Comparison of ENCODE assay signal across 30 cellular contexts in genomic region chr15:36256258-36256825, GRCh38.
"Had no signal": no experiment of that assay in that cellular context is flagged by ENCODE, and none has a peak within 500 bp of the region (broad histone marks: within the 10 kb centered on the region; RNA-seq: fewer than 3 reads in every experiment).

No MANE protein-coding gene starts in this region.

- H3K27ac Mint-ChIP-seq: activated CD4-positive, alpha-beta memory T cell treated with anti-CD3 and anti-CD28 coated beads, Interleukin-2, amount 10 ng/mL, durations not matched to agents 7 days and 5 days; activated CD4-positive, alpha-beta T cell treated with anti-CD3 and anti-CD28 coated beads, Interleukin-2, amount 10 ng/mL, durations not matched to agents 7 days and 5 days; activated naive CD4-positive, alpha-beta T cell treated with anti-CD3 and anti-CD28 coated beads, Interleukin-2, amount 50 U/mL, for 24 hours; activated naive CD8-positive, alpha-beta T cell treated with anti-CD3 and anti-CD28 coated beads, Interleukin-2, amount 50 U/mL, for 24 hours; activated T-helper 17 cell treated with anti-CD3 and anti-CD28 coated beads, Interleukin-2, amount 50 U/mL, for 72 hours; natural killer cell treated with Interleukin-12 subunit alpha and Interleukin-12 subunit beta and Interleukin-15 and Interleukin-18, amount 100 ng/mL, for 72 hours; stimulated activated naive B cell treated with anti-CD40 and anti-IgM and Interleukin-4, amounts not matched to agents 10 μg/mL and 1 μg/mL and 100 μg/mL, for 72 hours; T-helper 17 cell; WTC11 had no signal

- DNase-seq: activated CD4-positive, alpha-beta memory T cell treated with anti-CD3 and anti-CD28 coated beads, Interleukin-2, amount 10 ng/mL, durations not matched to agents 7 days and 5 days; activated CD4-positive, alpha-beta T cell treated with anti-CD3 and anti-CD28 coated beads for 1 hour; activated CD4-positive, alpha-beta T cell treated with anti-CD3 and anti-CD28 coated beads, Interleukin-2, amount 10 ng/mL, durations not matched to agents 7 days and 5 days; activated gamma-delta T cell treated with Interleukin-2 at 50 U/mL for 16 hours; activated naive CD8-positive, alpha-beta T cell treated with anti-CD3 and anti-CD28 coated beads, Interleukin-2, amount 50 U/mL, for 24 hours; activated T-cell treated with anti-CD3 and anti-CD28 coated beads, Interleukin-2, amount 50 U/mL, for 4 hours; amygdala; central memory CD4-positive, alpha-beta T cell; esophagus squamous epithelium; foreskin melanocyte; left ventricle myocardium inferior; mesendoderm; mucosa of descending colon; nucleus accumbens; pancreas; psoas muscle; stimulated activated CD4-positive, alpha-beta T cell treated with anti-CD3 and anti-CD28 coated beads, Interleukin-15, amount 100 ng/mL, for 24 hours; stimulated activated CD4-positive, alpha-beta T cell treated with anti-CD3 and anti-CD28 coated beads, Interleukin-2, amount 100 ng/mL, for 24 hours; stimulated activated naive B cell treated with anti-CD40 and anti-IgM and Interleukin-4, amounts not matched to agents 10 μg/mL and 1 μg/mL and 100 μg/mL, for 72 hours; T-helper 17 cell; T1000; tibial artery had no signal

- H3K4me1 Mint-ChIP-seq: activated CD4-positive, alpha-beta memory T cell treated with anti-CD3 and anti-CD28 coated beads, Interleukin-2, amount 10 ng/mL, durations not matched to agents 7 days and 5 days; activated CD4-positive, alpha-beta T cell treated with anti-CD3 and anti-CD28 coated beads, Interleukin-2, amount 10 ng/mL, durations not matched to agents 7 days and 5 days; activated naive CD4-positive, alpha-beta T cell treated with anti-CD3 and anti-CD28 coated beads, Interleukin-2, amount 50 U/mL, for 24 hours; activated naive CD8-positive, alpha-beta T cell treated with anti-CD3 and anti-CD28 coated beads, Interleukin-2, amount 50 U/mL, for 24 hours; activated T-helper 17 cell treated with anti-CD3 and anti-CD28 coated beads, Interleukin-2, amount 50 U/mL, for 72 hours; stimulated activated naive B cell treated with anti-CD40 and anti-IgM and Interleukin-4, amounts not matched to agents 10 μg/mL and 1 μg/mL and 100 μg/mL, for 72 hours; T-helper 17 cell had no signal

- H3K27me3 Mint-ChIP-seq: activated CD4-positive, alpha-beta memory T cell treated with anti-CD3 and anti-CD28 coated beads, Interleukin-2, amount 10 ng/mL, durations not matched to agents 7 days and 5 days; activated CD4-positive, alpha-beta T cell treated with anti-CD3 and anti-CD28 coated beads, Interleukin-2, amount 10 ng/mL, durations not matched to agents 7 days and 5 days; activated naive CD4-positive, alpha-beta T cell treated with anti-CD3 and anti-CD28 coated beads, Interleukin-2, amount 50 U/mL, for 24 hours; activated naive CD8-positive, alpha-beta T cell treated with anti-CD3 and anti-CD28 coated beads, Interleukin-2, amount 50 U/mL, for 24 hours; activated T-helper 17 cell treated with anti-CD3 and anti-CD28 coated beads, Interleukin-2, amount 50 U/mL, for 72 hours; natural killer cell treated with Interleukin-12 subunit alpha and Interleukin-12 subunit beta and Interleukin-15 and Interleukin-18, amount 100 ng/mL, for 72 hours; stimulated activated naive B cell treated with anti-CD40 and anti-IgM and Interleukin-4, amounts not matched to agents 10 μg/mL and 1 μg/mL and 100 μg/mL, for 72 hours; T-helper 17 cell had no signal

- H3K4me3 Mint-ChIP-seq: activated CD4-positive, alpha-beta memory T cell treated with anti-CD3 and anti-CD28 coated beads, Interleukin-2, amount 10 ng/mL, durations not matched to agents 7 days and 5 days; activated CD4-positive, alpha-beta T cell treated with anti-CD3 and anti-CD28 coated beads, Interleukin-2, amount 10 ng/mL, durations not matched to agents 7 days and 5 days; activated naive CD4-positive, alpha-beta T cell treated with anti-CD3 and anti-CD28 coated beads, Interleukin-2, amount 50 U/mL, for 24 hours; activated naive CD8-positive, alpha-beta T cell treated with anti-CD3 and anti-CD28 coated beads, Interleukin-2, amount 50 U/mL, for 24 hours; activated T-cell treated with anti-CD3 and anti-CD28 coated beads, Interleukin-2, amount 50 U/mL, for 4 hours; activated T-helper 17 cell treated with anti-CD3 and anti-CD28 coated beads, Interleukin-2, amount 50 U/mL, for 72 hours; natural killer cell treated with Interleukin-12 subunit alpha and Interleukin-12 subunit beta and Interleukin-15 and Interleukin-18, amount 100 ng/mL, for 72 hours; stimulated activated naive B cell treated with anti-CD40 and anti-IgM and Interleukin-4, amounts not matched to agents 10 μg/mL and 1 μg/mL and 100 μg/mL, for 72 hours; T-helper 17 cell; WTC11 had no signal

- H3K4me3 ChIP-seq: esophagus squamous epithelium, left ventricle myocardium inferior, lung, mucosa of descending colon, pancreas, psoas muscle, smooth muscle cell, suprapubic skin, tibial artery had no signal

- H3K9me3 ChIP-seq: esophagus squamous epithelium, left ventricle myocardium inferior, mucosa of descending colon, pancreas, psoas muscle, suprapubic skin, tibial artery had no signal

- H3K36me3 Mint-ChIP-seq: activated naive CD4-positive, alpha-beta T cell treated with anti-CD3 and anti-CD28 coated beads, Interleukin-2, amount 50 U/mL, for 24 hours; natural killer cell treated with Interleukin-12 subunit alpha and Interleukin-12 subunit beta and Interleukin-15 and Interleukin-18, amount 100 ng/mL, for 72 hours; stimulated activated naive B cell treated with anti-CD40 and anti-IgM and Interleukin-4, amounts not matched to agents 10 μg/mL and 1 μg/mL and 100 μg/mL, for 72 hours; WTC11 had no signal

- H3K27ac ChIP-seq: epithelial cell of prostate, esophagus squamous epithelium, left ventricle myocardium inferior, pancreas, psoas muscle, suprapubic skin, tibial artery had no signal

- H3K27me3 ChIP-seq: esophagus squamous epithelium, pancreas, suprapubic skin, tibial artery had no signal

- H3K4me1 ChIP-seq: esophagus squamous epithelium, pancreas, psoas muscle, suprapubic skin, tibial artery had no signal

- H3K9me3 Mint-ChIP-seq: activated CD4-positive, alpha-beta memory T cell treated with anti-CD3 and anti-CD28 coated beads, Interleukin-2, amount 10 ng/mL, durations not matched to agents 7 days and 5 days; activated CD4-positive, alpha-beta T cell treated with anti-CD3 and anti-CD28 coated beads, Interleukin-2, amount 10 ng/mL, durations not matched to agents 7 days and 5 days; activated naive CD4-positive, alpha-beta T cell treated with anti-CD3 and anti-CD28 coated beads, Interleukin-2, amount 50 U/mL, for 24 hours; activated T-cell treated with anti-CD3 and anti-CD28 coated beads, Interleukin-2, amount 50 U/mL, for 4 hours; natural killer cell treated with Interleukin-12 subunit alpha and Interleukin-12 subunit beta and Interleukin-15 and Interleukin-18, amount 100 ng/mL, for 72 hours; WTC11 had no signal

- H3K36me3 ChIP-seq: esophagus squamous epithelium, left ventricle myocardium inferior, pancreas, suprapubic skin, tibial artery had no signal
